26 cellular contexts compared by ENCODE assay signal in the genomic region with DNA sequence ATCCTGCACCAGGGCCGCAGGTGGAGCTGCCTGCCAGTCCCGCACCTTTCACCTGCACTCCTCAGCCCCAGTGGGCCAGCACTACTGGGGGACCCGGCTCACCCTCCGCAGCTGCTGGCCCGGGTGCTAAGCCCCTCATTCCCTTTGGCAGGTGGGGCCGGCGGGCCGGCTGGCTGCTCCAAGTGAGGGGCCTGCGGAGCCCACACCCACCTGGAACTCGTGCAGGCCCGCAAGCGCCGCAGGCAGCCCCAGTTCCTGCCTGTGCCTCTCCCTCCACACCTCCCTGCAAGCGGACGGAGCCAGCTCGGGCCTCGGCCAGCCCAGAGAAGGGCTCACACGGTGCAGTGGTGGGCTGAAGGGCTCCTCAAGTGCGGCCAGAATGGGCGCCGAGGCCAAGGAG.
"Had no signal": no experiment of that assay in that cellular context is flagged by ENCODE, and none has a peak within 500 bp of the region (broad histone marks: within the 10 kb centered on the region; RNA-seq: fewer than 3 reads in every experiment).

No MANE protein-coding gene starts in this region.

- H3K36me3 ChIP-seq: adrenal gland had no signal

- H3K27me3 ChIP-seq: adrenal gland, body of pancreas, dorsolateral prefrontal cortex had no signal

- ATAC-seq: activated CD8-positive, alpha-beta memory T cell treated with anti-CD3 and anti-CD28 coated beads, Interleukin-2, amount 10 ng/mL, durations not matched to agents 7 days and 5 days; activated CD8-positive, alpha-beta T cell treated with anti-CD3 and anti-CD28 coated beads, Interleukin-2, amount 10 ng/mL, durations not matched to agents 7 days and 5 days; activated naive CD8-positive, alpha-beta T cell treated with anti-CD3 and anti-CD28 coated beads, Interleukin-2, amount 50 U/mL, for 24 hours; body of pancreas; esophagus mucosa had no signal

- H3K27ac ChIP-seq: adrenal gland, body of pancreas, coronary artery, dorsolateral prefrontal cortex had no signal

- H3K4me1 ChIP-seq: adrenal gland, body of pancreas had no signal

- H3K4me3 ChIP-seq: adrenal gland, body of pancreas, coronary artery, dorsolateral prefrontal cortex had no signal

- FAIRE-seq: frontal cortex had no signal

- DNase-seq: activated CD4-positive, alpha-beta memory T cell treated with anti-CD3 and anti-CD28 coated beads for 36 hours; activated CD4-positive, alpha-beta T cell treated with anti-CD3 and anti-CD28 coated beads for 1 hour; activated CD4-positive, alpha-beta T cell treated with anti-CD3 and anti-CD28 coated beads for 48 hours; activated CD8-positive, alpha-beta memory T cell treated with anti-CD3 and anti-CD28 coated beads, Interleukin-2, amount 10 ng/mL, durations not matched to agents 7 days and 5 days; activated CD8-positive, alpha-beta memory T cell treated with anti-CD3 and anti-CD28 coated beads, Interleukin-2, amount 50 U/mL, for 4 hours; activated CD8-positive, alpha-beta T cell treated with anti-CD3 and anti-CD28 coated beads, Interleukin-2, amount 10 ng/mL, durations not matched to agents 7 days and 5 days; activated effector memory CD4-positive, alpha-beta T cell treated with anti-CD3 and anti-CD28 coated beads, Interleukin-2, amount 50 U/mL, for 16 hours; activated naive CD4-positive, alpha-beta T cell treated with anti-CD3 and anti-CD28 coated beads for 36 hours; activated naive CD8-positive, alpha-beta T cell treated with anti-CD3 and anti-CD28 coated beads for 36 hours; activated naive CD8-positive, alpha-beta T cell treated with anti-CD3 and anti-CD28 coated beads, Interleukin-2, amount 50 U/mL, for 24 hours; activated T-cell treated with anti-CD3 and anti-CD28 coated beads, Interleukin-2, amount 50 U/mL, for 1 hour; activated T-cell treated with anti-CD3 and anti-CD28 coated beads, Interleukin-2, amount 50 U/mL, for 48 hours; adrenal gland; amygdala; aorta; body of pancreas; central memory CD4-positive, alpha-beta T cell; cerebellar nuclear complex; effector memory CD4-positive, alpha-beta T cell; endodermal cell; foreskin fibroblast; T-helper 2 cell had no signal

- H3K9me3 ChIP-seq: adrenal gland, body of pancreas had no signal
